ENCODE assay signal across 20 cellular contexts in the genomic region with DNA sequence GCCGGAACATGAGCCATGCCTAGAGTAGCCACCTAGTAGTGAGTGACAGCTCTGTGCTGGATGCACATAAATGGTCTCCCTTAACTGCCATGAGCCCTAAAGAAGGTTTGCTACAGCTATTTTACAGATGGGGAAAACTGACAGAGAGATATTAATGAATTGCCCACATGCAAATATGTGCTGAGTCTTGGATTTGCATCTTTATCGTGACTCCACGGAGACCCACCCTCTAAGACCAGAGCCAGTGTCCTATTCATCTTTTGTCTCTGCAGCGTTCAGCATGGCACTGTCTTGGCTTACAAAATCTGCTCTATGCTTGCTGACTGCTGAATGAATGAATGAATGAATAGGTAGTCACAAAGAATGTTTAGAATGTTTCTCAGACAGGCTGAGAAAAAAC.
"Had no signal": no experiment of that assay in that cellular context is flagged by ENCODE, and none has a peak within 500 bp of the region (broad histone marks: within the 10 kb centered on the region; RNA-seq: fewer than 3 reads in every experiment).

No MANE protein-coding gene starts in this region.

- FAIRE-seq: islet of Langerhans had no signal

- H3K4me3 ChIP-seq: coronary artery, hepatocyte, lower lobe of right lung, transverse colon, uterus had no signal

- ATAC-seq: foreskin keratinocyte; left colon; lower lobe of right lung; stimulated activated naive CD8-positive, alpha-beta T cell treated with anti-CD3 and anti-CD28 coated beads, Interleukin-15, Interleukin-2, amounts not matched to agents 100 U/mL and 50 U/mL, for 24 hours had no signal

- H3K27me3 ChIP-seq: foreskin keratinocyte, hepatocyte, transverse colon, uterus had no signal

- H3K27ac ChIP-seq: coronary artery, foreskin keratinocyte, hepatocyte, lower lobe of right lung, uterus, WERI-Rb-1 had no signal

- H3K4me3 Mint-ChIP-seq: activated naive CD8-positive, alpha-beta T cell treated with anti-CD3 and anti-CD28 coated beads, Interleukin-2, amount 10 ng/mL, durations not matched to agents 7 days and 5 days; central memory CD8-positive, alpha-beta T cell; nephron progenitor cell had no signal

- H3K79me2 ChIP-seq: hepatocyte had no signal

- H3K27ac Mint-ChIP-seq: activated naive CD8-positive, alpha-beta T cell treated with anti-CD3 and anti-CD28 coated beads, Interleukin-2, amount 10 ng/mL, durations not matched to agents 7 days and 5 days; activated T-helper 1 cell treated with anti-CD3 and anti-CD28 coated beads, Interleukin-12 subunit alpha, Interleukin-12 subunit beta, Interleukin-2, Interleukin-4 antibody, amounts not matched to agents 30 ng/mL and 10 ng/mL and 1 ng/mL, durations not matched to agents 14 hours and 24 hours and 36 hours; nephron progenitor cell had no signal

- H3K9me3 Mint-ChIP-seq: central memory CD8-positive, alpha-beta T cell had no signal

- H3K9me3 ChIP-seq: lower lobe of right lung, transverse colon, uterus had no signal

- H2AFZ ChIP-seq: hepatocyte had no signal

- H3K36me3 ChIP-seq: lower lobe of right lung, transverse colon, uterus, WERI-Rb-1 had no signal

- DNase-seq: activated CD4-positive, alpha-beta T cell treated with anti-CD3 and anti-CD28 coated beads for 1 hour; activated CD4-positive, alpha-beta T cell treated with anti-CD3 and anti-CD28 coated beads, Interleukin-2, amount 50 U/mL, for 48 hours; activated naive CD8-positive, alpha-beta T cell treated with anti-CD3 and anti-CD28 coated beads, Interleukin-2, amount 10 ng/mL, durations not matched to agents 7 days and 5 days; activated T-cell treated with anti-CD3 and anti-CD28 coated beads for 4 hours; foreskin keratinocyte; left colon; lower lobe of right lung; nephron progenitor cell; nucleus accumbens; stimulated activated CD8-positive, alpha-beta memory T cell treated with anti-CD3 and anti-CD28 coated beads, Interleukin-4, amount 100 ng/mL, for 48 hours; stimulated activated naive CD8-positive, alpha-beta T cell treated with anti-CD3 and anti-CD28 coated beads, Interleukin-15, Interleukin-2, amounts not matched to agents 100 U/mL and 50 U/mL, for 24 hours; substantia nigra; transverse colon; uterus; WERI-Rb-1 had no signal

- H3K4me2 ChIP-seq: hepatocyte had no signal
